Comparison of ENCODE assay signal across 10 cellular contexts in the genomic region with DNA sequence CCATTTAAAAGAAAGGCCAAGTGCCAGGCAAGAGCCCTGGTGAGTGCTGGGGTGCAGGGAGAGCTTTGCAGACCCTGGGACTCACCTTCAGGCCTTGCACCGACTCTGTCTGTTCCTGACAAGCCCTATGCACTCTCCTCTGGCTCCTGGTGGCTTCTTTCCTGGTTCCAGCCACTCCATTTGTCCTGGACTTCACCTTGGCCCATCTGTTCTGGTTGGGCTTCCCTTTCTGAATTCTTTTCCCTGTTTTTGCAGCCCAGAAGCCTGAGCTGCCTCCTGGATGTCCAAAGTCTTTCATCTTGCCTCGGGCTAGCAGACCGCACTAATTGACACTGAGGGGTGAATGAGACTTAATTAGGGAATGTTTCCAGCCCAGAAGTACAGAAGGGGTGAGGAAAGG.
"Had no signal": no experiment of that assay in that cellular context is flagged by ENCODE, and none has a peak within 500 bp of the region (broad histone marks: within the 10 kb centered on the region; RNA-seq: fewer than 3 reads in every experiment).

No MANE protein-coding gene starts in this region.

- H2AFZ ChIP-seq: GM23248 had no signal

- ATAC-seq: HCT116, HepG2, K562 had no signal

- H3K36me3 ChIP-seq: HAP-1 had no signal

- H3K4me3 Mint-ChIP-seq: HFFc6 had no signal

- H3K9ac ChIP-seq: GM23248 had no signal

- H3K4me3 ChIP-seq: GM23248, HAP-1, K562 had no signal

- H3K4me1 ChIP-seq: HAP-1 had no signal

- H3K9me3 Mint-ChIP-seq: HFFc6 had no signal

- H3K27ac Mint-ChIP-seq: HFFc6 had no signal

- DNase-seq: GM23248, GOT3, H7, HFFc6, KG1 had no signal

- H3K27ac ChIP-seq: GM23248, HL-60 had no signal

- H3K9me3 ChIP-seq: HAP-1 had no signal
